In genomic region chr2:182920631-182921056, GRCh38 we compare ENCODE assay signal across 13 cellular contexts.
DNase-seq lines count a peak whose midpoint lies in the region; ATAC-seq lines count a peak whose summit lies in the region.
"Had no signal": no experiment of that assay in that cellular context is flagged by ENCODE, and none has a peak within 500 bp of the region (broad histone marks: within the 10 kb centered on the region; RNA-seq: fewer than 3 reads in every experiment).

No MANE protein-coding gene starts in this region.

- ATAC-seq in GM18519 (IDR thresholded peaks at IDR 0.05; ENCODE audit: low FRiP score, unreplicated experiment): peak; percentile 74
- peak; percentile 58 for ATAC-seq in GM21515 (IDR thresholded peaks at IDR 0.05; ENCODE audit: unreplicated experiment)
- peak; percentile 64 for ATAC-seq in HG03159 (IDR thresholded peaks at IDR 0.05; ENCODE audit: unreplicated experiment)
- ATAC-seq: effector memory CD8-positive, alpha-beta T cell had no signal

- DNase-seq in islet precursor cell (peak; percentile 61), AG08395 (ENCODE audit: low spot score) (no peak), NCI-H524 (lab: John Stamatoyannopoulos, UW) (no peak), MV-4-11 (lab: John Stamatoyannopoulos, UW) (no peak)
- DNase-seq in activated CD4-positive, CD25-positive, alpha-beta regulatory T cell treated with anti-CD3 and anti-CD28 coated beads, Interleukin-2, amount 50 U/mL, for 72 hours: no peak
- DNase-seq: activated CD8-positive, alpha-beta memory T cell treated with anti-CD3 and anti-CD28 coated beads, Interleukin-2, amount 50 U/mL, for 48 hours; CD8-positive, alpha-beta memory T cell; effector memory CD8-positive, alpha-beta T cell; T1000; thyroid gland had no signal
